In genomic region chr2:164068063-164068462, GRCh38 we compare ENCODE assay signal across 18 cellular contexts.
DNase-seq lines count a peak whose midpoint lies in the region; ATAC-seq, FAIRE-seq and TF ChIP-seq lines count a peak whose summit lies in the region.
"Had no signal": no experiment of that assay in that cellular context is flagged by ENCODE, and none has a peak within 500 bp of the region (broad histone marks: within the 10 kb centered on the region; RNA-seq: fewer than 3 reads in every experiment).

No MANE protein-coding gene starts in this region.

- no peaks in the 10 kb centered on the region for H3K79me2 ChIP-seq in HepG2 (ENCODE audit: insufficient read depth, low read length)

- no TSS peak for BruUV-seq in HepG2 (replicated peaks; lab: Mats Ljungman, UMichigan)

- no peak overlapping the region for H3K4me2 ChIP-seq in HepG2 (ENCODE audit: low read depth, low read length)
- H3K4me2 ChIP-seq: BLaER1 had no signal

- POLR2A ChIA-PET in HepG2 (lab: Yijun Ruan, JAX) (no interaction called here), WTC11 (lab: Charles Lee) (no interaction called here)

- in situ Hi-C loops in HepG2 (cut with HindIII; ENCODE audit: extremely low pct_ligation_motif_present, low pct_unique_long_range_greater_than_20kb), result loop anchor here (10.0 kb wide), 1 partner anchor 873 kb away; no protein-coding TSS in a partner anchor

- H3K4me1 ChIP-seq in HepG2 (ENCODE audit: insufficient read depth, low read length) (no peaks in the 10 kb centered on the region), right lobe of liver (no peaks in the 10 kb centered on the region), HUES48 (ENCODE audit: control insufficient read depth, insufficient read depth, low read length) (peaks cover 21% of the 10 kb centered on the region)

- no peak overlapping the region for H3K4me3 Mint-ChIP-seq in WTC11
- H3K4me3 Mint-ChIP-seq: CD8-positive, alpha-beta memory T cell had no signal

- no peak for DNase-seq in HepG2 (ENCODE audit: low spot score)
- DNase-seq in right lobe of liver, result no peak
- DNase-seq in WTC11 (ENCODE audit: low spot score), result no peak
- DNase-seq in SIG-M5 treated with dmso at 0.1 percent for 504 hours (lab: John Stamatoyannopoulos, UW; ENCODE audit: unreplicated experiment), result no peak
- DNase-seq in stimulated activated CD4-positive, alpha-beta T cell treated with anti-CD3 and anti-CD28 coated beads, Interleukin-4, amount 100 ng/mL, for 1 hour, result no peak
- no peak for DNase-seq in stimulated activated CD4-positive, alpha-beta T cell treated with anti-CD3 and anti-CD28 coated beads, Interleukin-4, amount 100 ng/mL, for 24 hours
- DNase-seq: AML-193; CD8-positive, alpha-beta memory T cell; DMS 273 treated with DMSO at 0.1 percent for 48 hours; DMS79; H7; IMR-90 had no signal

- no peak overlapping the region for H3K4me3 ChIP-seq in HepG2 (replicated peaks in 1 of 3; ENCODE audit: insufficient read depth in 1 of 3, low read depth in 2 of 3, low read length in 3 of 3)
- no peak overlapping the region for H3K4me3 ChIP-seq in right lobe of liver
- no peak overlapping the region for H3K4me3 ChIP-seq in HUES48 (ENCODE audit: low read depth, low read length)
- H3K4me3 ChIP-seq: BLaER1, GM12878 had no signal

- TF ChIP-seq CTCF in HepG2 (CRISPR knock-in tag; IDR thresholded peaks at IDR 0.05) (no peak), right lobe of liver (IDR thresholded peaks at IDR 0.05) (no peak), WTC11 (IDR thresholded peaks at IDR 0.05) (no peak)

- H3K36me3 ChIP-seq in HepG2 (replicated peaks in 1 of 2; ENCODE audit: control insufficient read depth in 1 of 2, insufficient read depth in 2 of 2, low read length in 2 of 2) (no peaks in the 10 kb centered on the region), right lobe of liver (no peaks in the 10 kb centered on the region), HUES48 (ENCODE audit: control insufficient read depth, insufficient read depth, low read length) (no peaks in the 10 kb centered on the region)
- H3K36me3 ChIP-seq: BLaER1 had no signal

- CTCF ChIA-PET in HepG2 (lab: Yijun Ruan, JAX; ENCODE audit: low intra/inter-chr PET ratio, low total read pairs), result no interaction called here
- CTCF ChIA-PET in WTC11 (lab: Charles Lee), result no interaction called here

- intact Hi-C loops in HepG2 (cut with micrococcal nuclease; ENCODE audit: unreplicated experiment), result no loop called here
- intact Hi-C loops in right lobe of liver (cut with DNase I), result no loop called here

- H3K27ac ChIP-seq in HepG2 (ENCODE audit: extremely low read length, insufficient read depth, low read length) (no peak overlapping the region), right lobe of liver (no peak overlapping the region), HUES48 (ENCODE audit: low read depth, low read length) (peak overlapping the region; percentile 58)
- H3K27ac ChIP-seq: BLaER1, HL-60 had no signal

- H3K27ac Mint-ChIP-seq in WTC11, result no peak overlapping the region
- H3K27ac Mint-ChIP-seq: CD8-positive, alpha-beta memory T cell had no signal

- H3K27me3 ChIP-seq in HepG2 (ENCODE audit: control insufficient read depth in 1 of 2, insufficient read depth in 2 of 2, low read length in 2 of 2) (no peaks in the 10 kb centered on the region), right lobe of liver (no peaks in the 10 kb centered on the region), HUES48 (ENCODE audit: control insufficient read depth, insufficient read depth, low read length) (no peaks in the 10 kb centered on the region)
- H3K27me3 ChIP-seq: BLaER1 had no signal

- no peaks in the 10 kb centered on the region for H4K20me1 ChIP-seq in HepG2 (ENCODE audit: insufficient read depth, low read length)
- H4K20me1 ChIP-seq: BLaER1 had no signal

- TF ChIP-seq POLR2A in HepG2 (IDR thresholded peaks at IDR 0.05; ENCODE audit: insufficient read depth in 1 of 2, low read depth in 2 of 2, low read length in 2 of 2) (no peak), right lobe of liver (IDR thresholded peaks at IDR 0.05) (no peak)

- no peaks in the 10 kb centered on the region for H3K9me3 Mint-ChIP-seq in WTC11

- no peak for FAIRE-seq in HepG2 (lab: Jason Lieb, UNC)
- FAIRE-seq: A204.1, GM12878, GM18507 had no signal

- H3K9ac ChIP-seq in HepG2 (ENCODE audit: insufficient read depth, low read depth, low read length) (no peak overlapping the region), HUES48 (ENCODE audit: low read depth, low read length) (no peak overlapping the region)
- H3K9ac ChIP-seq: BLaER1 had no signal

- H3K9me3 ChIP-seq in HepG2 (ENCODE audit: low read length) (no peaks in the 10 kb centered on the region), right lobe of liver (no peaks in the 10 kb centered on the region), HUES48 (ENCODE audit: control insufficient read depth, insufficient read depth, low read length) (no peaks in the 10 kb centered on the region)
- H3K9me3 ChIP-seq: BLaER1 had no signal

- no peak for ATAC-seq in HepG2
- ATAC-seq in right lobe of liver, result no peak
- peak; percentile 56 for ATAC-seq in WTC11
- ATAC-seq: GM12878 had no signal

- H2AFZ ChIP-seq in HepG2 (ENCODE audit: low read length), result no peak overlapping the region

- TF ChIP-seq RAD21 in HepG2 (CRISPR knock-in tag; IDR thresholded peaks at IDR 0.05), result no peak

- H3K27me3 Mint-ChIP-seq in WTC11 (ENCODE audit: low read depth), result no peaks in the 10 kb centered on the region
- H3K27me3 Mint-ChIP-seq: CD8-positive, alpha-beta memory T cell had no signal

- no peaks in the 10 kb centered on the region for H3K36me3 Mint-ChIP-seq in WTC11
- H3K36me3 Mint-ChIP-seq: CD8-positive, alpha-beta memory T cell had no signal

- peaks cover 19% of the 10 kb centered on the region for H3K4me1 Mint-ChIP-seq in WTC11
- H3K4me1 Mint-ChIP-seq: CD8-positive, alpha-beta memory T cell had no signal

- TF ChIP-seq EP300 in HepG2 (IDR thresholded peaks at IDR 0.05; ENCODE audit: low read depth in 2 of 2, low read length in 2 of 2), result no peak
- no peak for TF ChIP-seq EP300 in HepG2 (CRISPR knock-in tag; IDR thresholded peaks at IDR 0.05; ENCODE audit: borderline replicate concordance)

TF ChIP-seq in HepG2, 621 proteins besides CTCF, POLR2A, EP300 and RAD21:
- TF ChIP-seq ARNT2 (CRISPR knock-in tag; IDR thresholded peaks at IDR 0.05; ENCODE audit: low read depth) (no peak), MAFK (conservative IDR thresholded peaks at IDR 0.05 in 1 of 2, IDR thresholded peaks at IDR 0.05 in 1 of 2; ENCODE audit: low read length in 2 of 2) (peak; percentile 20 to 50; a peak in 2 of 4 replicates)

TF ChIP-seq in WTC11, 78 proteins besides CTCF, POLR2A, EP300 and RAD21:
- TF ChIP-seq ATF1 (CRISPR knock-in tag; IDR thresholded peaks at IDR 0.05), result no peak
- no peak for TF ChIP-seq PREB (CRISPR knock-in tag; IDR thresholded peaks at IDR 0.05; ENCODE audit: borderline replicate concordance)
- no peak for TF ChIP-seq GRHL2 (CRISPR knock-in tag; IDR thresholded peaks at IDR 0.05; ENCODE audit: insufficient replicate concordance, severe bottlenecking)
- TF ChIP-seq RELA (CRISPR knock-in tag; IDR thresholded peaks at IDR 0.05; ENCODE audit: borderline replicate concordance), result no peak
- no peak for TF ChIP-seq IRF1 (CRISPR knock-in tag; IDR thresholded peaks at IDR 0.05)
- no peak for TF ChIP-seq SMAD4 (CRISPR knock-in tag; IDR thresholded peaks at IDR 0.05)
- no peak for TF ChIP-seq ERG (CRISPR knock-in tag; IDR thresholded peaks at IDR 0.05)
TF ChIP-seq in WTC11: peak in this region for 0.
